32 cellular contexts compared by ENCODE assay signal in the genomic region with DNA sequence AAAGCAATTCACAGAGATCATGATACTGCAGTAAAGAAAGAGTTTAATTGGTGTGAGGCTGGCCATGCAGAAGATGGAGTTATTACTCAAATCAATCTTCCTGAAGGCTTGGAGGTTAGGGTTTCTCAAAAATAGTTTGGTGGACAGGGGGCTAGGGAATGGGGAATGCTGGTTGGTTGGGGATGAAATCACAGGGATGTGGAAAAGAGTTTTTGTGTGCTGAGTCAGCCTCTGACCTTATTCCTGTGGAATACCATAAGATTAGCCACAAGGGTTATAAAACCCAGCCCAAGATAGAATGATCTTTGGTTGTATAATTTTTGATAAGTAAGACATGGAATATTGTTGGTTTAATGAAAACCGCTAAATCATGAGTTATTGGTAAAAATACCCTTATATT.
"Had no signal": no experiment of that assay in that cellular context is flagged by ENCODE, and none has a peak within 500 bp of the region (broad histone marks: within the 10 kb centered on the region; RNA-seq: fewer than 3 reads in every experiment).

No MANE protein-coding gene starts in this region.

- DNase-seq: activated CD4-positive, alpha-beta memory T cell treated with anti-CD3 and anti-CD28 coated beads, Interleukin-2, amount 10 ng/mL, durations not matched to agents 7 days and 5 days; activated CD4-positive, alpha-beta T cell treated with anti-CD3 and anti-CD28 coated beads for 1 hour; activated CD4-positive, alpha-beta T cell treated with anti-CD3 and anti-CD28 coated beads for 48 hours; activated CD4-positive, CD25-positive, alpha-beta regulatory T cell; activated CD8-positive, alpha-beta memory T cell treated with anti-CD3 and anti-CD28 coated beads for 24 hours; activated CD8-positive, alpha-beta memory T cell treated with anti-CD3 and anti-CD28 coated beads, Interleukin-2, amount 10 ng/mL, durations not matched to agents 7 days and 5 days; activated CD8-positive, alpha-beta memory T cell treated with anti-CD3 and anti-CD28 coated beads, Interleukin-2, amount 50 U/mL, for 48 hours; activated effector memory CD4-positive, alpha-beta T cell treated with Interleukin-2 at 50 U/mL for 16 hours; activated naive CD8-positive, alpha-beta T cell treated with anti-CD3 and anti-CD28 coated beads, Interleukin-2, amount 10 ng/mL, durations not matched to agents 7 days and 5 days; activated T-cell treated with anti-CD3 and anti-CD28 coated beads, Interleukin-2, amount 50 U/mL, for 48 hours; amygdala; caudate nucleus; cerebellar nuclear complex; Karpas-422; MG63; NCI-H1048; NCI-H1105 treated with DMSO at 0.1 percent for 48 hours; NCI-H1436; NCI-H1694; NCI-H1930; NCI-H2081 treated with DMSO at 0.1 percent for 48 hours; NCI-H345; NCI-H524 treated with DMSO at 0.1 percent for 48 hours; SIG-M5; T-helper 1 cell; T-helper 2 cell; T-helper 9 cell; WERI-Rb-1 had no signal

- ATAC-seq: activated CD8-positive, alpha-beta memory T cell treated with anti-CD3 and anti-CD28 coated beads, Interleukin-2, amount 10 ng/mL, durations not matched to agents 7 days and 5 days; Panc1; Right ventricle myocardium inferior; SK-N-SH treated with all-trans-retinoic acid at 6 μM for 48 hours had no signal

- FAIRE-seq: bronchial epithelial cell had no signal
